In genomic region chr2:113179446-113180045, GRCh38 we compare ENCODE assay signal across 18 cellular contexts. TPM values are rescaled to one million over a fixed set of nuclear protein-coding genes. Genes with fewer than 3 reads are reported as not detected.
DNase-seq lines count a peak whose midpoint lies in the region; ATAC-seq and TF ChIP-seq lines count a peak whose summit lies in the region.
"Had no signal": no experiment of that assay in that cellular context is flagged by ENCODE, and none has a peak within 500 bp of the region (broad histone marks: within the 10 kb centered on the region; RNA-seq: fewer than 3 reads in every experiment).

No MANE protein-coding gene starts in this region.

- no peak overlapping the region for H3K4me3 Mint-ChIP-seq in activated naive CD4-positive, alpha-beta T cell treated with anti-CD3 and anti-CD28 coated beads for 36 hours
- H3K4me3 Mint-ChIP-seq in T-helper 17 cell = peak overlapping the region; percentile 88
- H3K4me3 Mint-ChIP-seq in central memory CD8-positive, alpha-beta T cell = peak overlapping the region; percentile 82
- H3K4me3 Mint-ChIP-seq in stimulated activated memory B cell treated with anti-CD40 and anti-IgM and Interleukin-4, amounts not matched to agents 10 μg/mL and 1 μg/mL and 100 μg/mL, for 72 hours = no peak overlapping the region
- H3K4me3 Mint-ChIP-seq: dendritic cell treated with granulocyte-macrophage colony-stimulating factor and Interleukin-4, amounts not matched to agents 40 ng/mL and 50 ng/mL, for 4 days had no signal

- H3K9me3 ChIP-seq in T-helper 17 cell (ENCODE audit: control insufficient read depth, low read length, poor library complexity, severe bottlenecking) (no peaks in the 10 kb centered on the region), hepatocyte (ENCODE audit: low read depth) (no peaks in the 10 kb centered on the region)

- H3K27ac Mint-ChIP-seq in activated naive CD4-positive, alpha-beta T cell treated with anti-CD3 and anti-CD28 coated beads for 36 hours = peak overlapping the region; percentile 67
- H3K27ac Mint-ChIP-seq in T-helper 17 cell = peak overlapping the region; percentile 95
- peak overlapping the region; percentile 89 for H3K27ac Mint-ChIP-seq in central memory CD8-positive, alpha-beta T cell (ENCODE audit: low read depth)
- H3K27ac Mint-ChIP-seq in stimulated activated memory B cell treated with anti-CD40 and anti-IgM and Interleukin-4, amounts not matched to agents 10 μg/mL and 1 μg/mL and 100 μg/mL, for 72 hours = peak overlapping the region; percentile 25

- no peaks in the 10 kb centered on the region for H3K79me2 ChIP-seq in hepatocyte

- H3K4me2 ChIP-seq in hepatocyte = no peak overlapping the region

- intact Hi-C loops in activated naive CD4-positive, alpha-beta T cell treated with anti-CD3 and anti-CD28 coated beads for 36 hours (cut with micrococcal nuclease) = loop anchor here (1.0 to 5.0 kb wide), 3 partner anchors 8 to 97 kb away; no protein-coding TSS in a partner anchor

- WGBS in hepatocyte (ENCODE audit: low lambda C conversion rate, missing lambda C conversion rate) = 67% methylated on average over 8 of the region's 8 CpGs

- H3K27me3 ChIP-seq in hepatocyte = no peaks in the 10 kb centered on the region
- H3K27me3 ChIP-seq: brain microvascular endothelial cell had no signal

- CTCF ChIA-PET in activated naive CD4-positive, alpha-beta T cell treated with anti-CD3 and anti-CD28 coated beads for 36 hours (lab: Charles Lee) = interaction anchor here (0.6 to 3.0 kb wide), 14 partner anchors 15 to 99 kb away, joined by 3 to 39 read pairs (median 5); no protein-coding TSS in a partner anchor

- DNase-seq in activated naive CD4-positive, alpha-beta T cell treated with anti-CD3 and anti-CD28 coated beads for 36 hours = no peak
- no peak for DNase-seq in activated naive CD4-positive, alpha-beta T cell treated with Interleukin-2 at 50 U/mL for 16 hours
- DNase-seq in T-helper 17 cell (no peak), SKM-1 (lab: John Stamatoyannopoulos, UW; ENCODE audit: unreplicated experiment) (no peak), hepatocyte (ENCODE audit: low spot score) (no peak), amniotic stem cell (lab: John Stamatoyannopoulos, UW) (no peak)
- DNase-seq in central memory CD8-positive, alpha-beta T cell (ENCODE audit: low spot score in 2 of 2) = no peak
- DNase-seq: activated gamma-delta T cell, brain microvascular endothelial cell, NCI-H1930, NCI-H510A, SHP77 treated with DMSO at 0.1 percent for 48 hours, substantia nigra had no signal

- no peak for ATAC-seq in T-helper 17 cell
- ATAC-seq in central memory CD8-positive, alpha-beta T cell (replicated peaks; ENCODE audit: extremely low read depth, poor library complexity, severe bottlenecking) = no peak
- no peak for ATAC-seq in stimulated activated memory B cell treated with anti-CD40 and anti-IgM and Interleukin-4, amounts not matched to agents 10 μg/mL and 1 μg/mL and 100 μg/mL, for 72 hours
- ATAC-seq: sciatic nerve had no signal

- peaks cover 83% of the 10 kb centered on the region for H3K4me1 Mint-ChIP-seq in activated naive CD4-positive, alpha-beta T cell treated with anti-CD3 and anti-CD28 coated beads for 36 hours (ENCODE audit: low read depth)
- H3K4me1 Mint-ChIP-seq in T-helper 17 cell = peaks cover 64% of the 10 kb centered on the region
- H3K4me1 Mint-ChIP-seq in central memory CD8-positive, alpha-beta T cell = peaks cover 87% of the 10 kb centered on the region
- peaks cover 84% of the 10 kb centered on the region for H3K4me1 Mint-ChIP-seq in stimulated activated memory B cell treated with anti-CD40 and anti-IgM and Interleukin-4, amounts not matched to agents 10 μg/mL and 1 μg/mL and 100 μg/mL, for 72 hours

- no peaks in the 10 kb centered on the region for H3K9me2 ChIP-seq in hepatocyte (replicated peaks; ENCODE audit: insufficient read depth)

- no peak overlapping the region for H3K4me3 ChIP-seq in hepatocyte

- H4K20me1 ChIP-seq in hepatocyte (ENCODE audit: insufficient read depth, poor library complexity, severe bottlenecking) = no peaks in the 10 kb centered on the region

- no peak overlapping the region for H3K27ac ChIP-seq in hepatocyte
- H3K27ac ChIP-seq: brain microvascular endothelial cell, epithelial cell of prostate had no signal

- H3K27me3 Mint-ChIP-seq in activated naive CD4-positive, alpha-beta T cell treated with anti-CD3 and anti-CD28 coated beads for 36 hours (ENCODE audit: low read depth) = no peaks in the 10 kb centered on the region
- H3K27me3 Mint-ChIP-seq in T-helper 17 cell = no peaks in the 10 kb centered on the region
- no peaks in the 10 kb centered on the region for H3K27me3 Mint-ChIP-seq in central memory CD8-positive, alpha-beta T cell
- H3K27me3 Mint-ChIP-seq in stimulated activated memory B cell treated with anti-CD40 and anti-IgM and Interleukin-4, amounts not matched to agents 10 μg/mL and 1 μg/mL and 100 μg/mL, for 72 hours = no peaks in the 10 kb centered on the region
- H3K27me3 Mint-ChIP-seq: dendritic cell treated with granulocyte-macrophage colony-stimulating factor and Interleukin-4, amounts not matched to agents 40 ng/mL and 50 ng/mL, for 4 days had no signal

- no peak overlapping the region for H2AFZ ChIP-seq in hepatocyte

- H3K9me3 Mint-ChIP-seq in activated naive CD4-positive, alpha-beta T cell treated with anti-CD3 and anti-CD28 coated beads for 36 hours = no peaks in the 10 kb centered on the region
- no peaks in the 10 kb centered on the region for H3K9me3 Mint-ChIP-seq in central memory CD8-positive, alpha-beta T cell
- no peaks in the 10 kb centered on the region for H3K9me3 Mint-ChIP-seq in stimulated activated memory B cell treated with anti-CD40 and anti-IgM and Interleukin-4, amounts not matched to agents 10 μg/mL and 1 μg/mL and 100 μg/mL, for 72 hours
- H3K9me3 Mint-ChIP-seq: dendritic cell treated with granulocyte-macrophage colony-stimulating factor and Interleukin-4, amounts not matched to agents 40 ng/mL and 50 ng/mL, for 4 days had no signal

- TF ChIP-seq CTCF in hepatocyte (IDR thresholded peaks at IDR 0.05; ENCODE audit: poor library complexity) = no peak

- peaks cover 48% of the 10 kb centered on the region for H3K36me3 Mint-ChIP-seq in activated naive CD4-positive, alpha-beta T cell treated with anti-CD3 and anti-CD28 coated beads for 36 hours (ENCODE audit: low read depth)
- H3K36me3 Mint-ChIP-seq in T-helper 17 cell (ENCODE audit: low read depth) = peaks cover 4% of the 10 kb centered on the region
- H3K36me3 Mint-ChIP-seq in central memory CD8-positive, alpha-beta T cell (ENCODE audit: insufficient read depth) = peaks cover 40% of the 10 kb centered on the region
- peaks cover 57% of the 10 kb centered on the region for H3K36me3 Mint-ChIP-seq in stimulated activated memory B cell treated with anti-CD40 and anti-IgM and Interleukin-4, amounts not matched to agents 10 μg/mL and 1 μg/mL and 100 μg/mL, for 72 hours

- H3K36me3 ChIP-seq in hepatocyte (replicated peaks; ENCODE audit: insufficient read depth, low read depth) = no peaks in the 10 kb centered on the region
- H3K36me3 ChIP-seq: brain microvascular endothelial cell had no signal

- H3K4me1 ChIP-seq in hepatocyte (ENCODE audit: insufficient read depth) = peaks cover 15% of the 10 kb centered on the region

RNA-seq across cellular contexts. Expression of gene PSD4, which starts 5.8 kb away (rescaled TPM):
- total RNA-seq in activated naive CD4-positive, alpha-beta T cell treated with anti-CD3 and anti-CD28 coated beads for 36 hours = 10 to 100 TPM; 85.9 to 87.4 TPM
- total RNA-seq in T-helper 17 cell (100 to 1,000 TPM; 141 to 160 TPM), hepatocyte (22.6 and 26.5 TPM in 2 replicates)
- polyA plus RNA-seq in hepatocyte = 11.5 and 15.1 TPM in 2 replicates

RNA-seq across cellular contexts. Expression of gene IL1RN, which starts 52.1 kb away (rescaled TPM):
- 1 to 10 TPM in 1 of 2 experiments, under 1 TPM in 1; 0.77 to 1.2 TPM for total RNA-seq in activated naive CD4-positive, alpha-beta T cell treated with anti-CD3 and anti-CD28 coated beads for 36 hours
- 1 to 10 TPM in 1 of 2 donors, under 1 TPM in 1; 0.68 to 1.2 TPM for total RNA-seq in T-helper 17 cell
- total RNA-seq in hepatocyte = 3.1 and 4.3 TPM in 2 replicates
- 4.5 and 7.3 TPM in 2 replicates for polyA plus RNA-seq in hepatocyte
- total RNA-seq: frontal cortex had no signal

Comparison
In these comparisons a context has a peak if more than half of its experiments do, and no peak if none do; other contexts are left out.
1. H3K27ac Mint-ChIP-seq: peak in every context shown above with its lines; median percentile 95 in T-helper 17 cell; 89 in central memory CD8-positive, alpha-beta T cell; 67 in activated naive CD4-positive, alpha-beta T cell treated with anti-CD3 and anti-CD28 coated beads for 36 hours; 25 in stimulated activated memory B cell treated with anti-CD40 and anti-IgM and Interleukin-4, amounts not matched to agents 10 μg/mL and 1 μg/mL and 100 μg/mL, for 72 hours.
2. H3K4me3 Mint-ChIP-seq: peak in T-helper 17 cell (single experiment) and central memory CD8-positive, alpha-beta T cell (single experiment); none in activated naive CD4-positive, alpha-beta T cell treated with anti-CD3 and anti-CD28 coated beads for 36 hours (single experiment) and stimulated activated memory B cell treated with anti-CD40 and anti-IgM and Interleukin-4, amounts not matched to agents 10 μg/mL and 1 μg/mL and 100 μg/mL, for 72 hours (single experiment).